25 cellular contexts compared by ENCODE assay signal in the genomic region with DNA sequence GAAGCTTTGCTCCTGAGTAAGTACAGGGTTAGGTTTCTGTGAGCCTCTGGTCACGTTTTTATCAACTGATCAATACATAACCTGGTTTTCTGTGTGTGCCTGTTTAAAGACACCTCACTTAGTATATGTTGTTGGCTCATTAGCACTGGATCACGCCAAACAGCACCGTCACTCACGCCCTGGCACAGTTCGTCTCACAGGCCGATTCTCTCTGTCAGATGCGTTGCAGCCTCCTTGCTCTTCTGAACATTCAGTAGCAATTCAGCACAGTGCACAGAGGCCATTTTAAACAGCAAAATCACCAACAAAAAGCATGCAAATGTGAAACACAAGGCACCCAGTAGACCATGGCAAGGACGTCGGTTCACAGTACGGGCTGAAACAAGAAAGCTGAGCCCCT.
"Had no signal": no experiment of that assay in that cellular context is flagged by ENCODE, and none has a peak within 500 bp of the region (broad histone marks: within the 10 kb centered on the region; RNA-seq: fewer than 3 reads in every experiment).

No MANE protein-coding gene starts in this region.

- H3K4me3 Mint-ChIP-seq: activated CD4-positive, alpha-beta memory T cell treated with anti-CD3 and anti-CD28 coated beads, Interleukin-2, amount 10 ng/mL, durations not matched to agents 7 days and 5 days; activated CD4-positive, alpha-beta T cell treated with anti-CD3 and anti-CD28 coated beads, Interleukin-2, amount 10 ng/mL, durations not matched to agents 7 days and 5 days; activated naive CD4-positive, alpha-beta T cell treated with anti-CD3 and anti-CD28 coated beads for 36 hours; activated naive CD8-positive, alpha-beta T cell treated with anti-CD3 and anti-CD28 coated beads, Interleukin-2, amount 10 ng/mL, durations not matched to agents 7 days and 5 days; activated T-cell treated with anti-CD3 and anti-CD28 coated beads, Interleukin-2, amount 50 U/mL, for 4 hours; activated T-helper 17 cell treated with anti-CD3 and anti-CD28 coated beads, Interleukin-2, amount 50 U/mL, for 72 hours; brain; dendritic cell treated with granulocyte-macrophage colony-stimulating factor and Interleukin-4, amounts not matched to agents 40 ng/mL and 50 ng/mL, for 4 days; endodermal cell; WTC11 had no signal

- DNase-seq: activated CD4-positive, alpha-beta memory T cell treated with anti-CD3 and anti-CD28 coated beads, Interleukin-2, amount 10 ng/mL, durations not matched to agents 7 days and 5 days; activated CD4-positive, alpha-beta T cell treated with anti-CD3 and anti-CD28 coated beads for 1 hour; activated CD4-positive, alpha-beta T cell treated with anti-CD3 and anti-CD28 coated beads for 4 hours; activated CD4-positive, alpha-beta T cell treated with anti-CD3 and anti-CD28 coated beads, Interleukin-2, amount 10 ng/mL, durations not matched to agents 7 days and 5 days; activated CD4-positive, alpha-beta T cell treated with anti-CD3 and anti-CD28 coated beads, Interleukin-2, amount 50 U/mL, for 4 hours; activated CD8-positive, alpha-beta memory T cell treated with anti-CD3 and anti-CD28 coated beads, Interleukin-2, amount 50 U/mL, for 48 hours; activated effector memory CD4-positive, alpha-beta T cell treated with Interleukin-2 at 50 U/mL for 16 hours; activated gamma-delta T cell treated with Interleukin-2 at 50 U/mL for 16 hours; activated naive CD4-positive, alpha-beta T cell treated with anti-CD3 and anti-CD28 coated beads for 36 hours; activated naive CD8-positive, alpha-beta T cell treated with anti-CD3 and anti-CD28 coated beads, Interleukin-2, amount 10 ng/mL, durations not matched to agents 7 days and 5 days; activated T-cell treated with anti-CD3 and anti-CD28 coated beads for 4 hours; activated T-cell treated with anti-CD3 and anti-CD28 coated beads, Interleukin-2, amount 50 U/mL, for 4 hours; central memory CD4-positive, alpha-beta T cell; dorsolateral prefrontal cortex; effector memory CD4-positive, alpha-beta T cell; endodermal cell; foreskin fibroblast; head of caudate nucleus; T-helper 2 cell had no signal

- H3K27ac Mint-ChIP-seq: activated CD4-positive, alpha-beta memory T cell treated with anti-CD3 and anti-CD28 coated beads, Interleukin-2, amount 10 ng/mL, durations not matched to agents 7 days and 5 days; activated CD4-positive, alpha-beta T cell treated with anti-CD3 and anti-CD28 coated beads, Interleukin-2, amount 10 ng/mL, durations not matched to agents 7 days and 5 days; activated naive CD4-positive, alpha-beta T cell treated with anti-CD3 and anti-CD28 coated beads for 36 hours; activated naive CD8-positive, alpha-beta T cell treated with anti-CD3 and anti-CD28 coated beads, Interleukin-2, amount 10 ng/mL, durations not matched to agents 7 days and 5 days; activated T-helper 17 cell treated with anti-CD3 and anti-CD28 coated beads, Interleukin-2, amount 50 U/mL, for 72 hours; brain; dendritic cell treated with granulocyte-macrophage colony-stimulating factor and Interleukin-4, amounts not matched to agents 40 ng/mL and 50 ng/mL, for 4 days; endodermal cell; WTC11 had no signal

- H3K9me3 Mint-ChIP-seq: activated CD4-positive, alpha-beta memory T cell treated with anti-CD3 and anti-CD28 coated beads, Interleukin-2, amount 10 ng/mL, durations not matched to agents 7 days and 5 days; activated CD4-positive, alpha-beta T cell treated with anti-CD3 and anti-CD28 coated beads, Interleukin-2, amount 10 ng/mL, durations not matched to agents 7 days and 5 days; activated naive CD4-positive, alpha-beta T cell treated with anti-CD3 and anti-CD28 coated beads for 36 hours; activated naive CD4-positive, alpha-beta T cell treated with anti-CD3 and anti-CD28 coated beads, Interleukin-2, amount 50 U/mL, for 72 hours; activated naive CD8-positive, alpha-beta T cell treated with anti-CD3 and anti-CD28 coated beads, Interleukin-2, amount 10 ng/mL, durations not matched to agents 7 days and 5 days; activated T-cell treated with anti-CD3 and anti-CD28 coated beads, Interleukin-2, amount 50 U/mL, for 4 hours; activated T-helper 17 cell treated with anti-CD3 and anti-CD28 coated beads, Interleukin-2, amount 50 U/mL, for 72 hours; dendritic cell treated with granulocyte-macrophage colony-stimulating factor and Interleukin-4, amounts not matched to agents 40 ng/mL and 50 ng/mL, for 4 days; WTC11 had no signal

- H3K27me3 Mint-ChIP-seq: activated CD4-positive, alpha-beta memory T cell treated with anti-CD3 and anti-CD28 coated beads, Interleukin-2, amount 10 ng/mL, durations not matched to agents 7 days and 5 days; activated CD4-positive, alpha-beta T cell treated with anti-CD3 and anti-CD28 coated beads, Interleukin-2, amount 10 ng/mL, durations not matched to agents 7 days and 5 days; activated T-helper 17 cell treated with anti-CD3 and anti-CD28 coated beads, Interleukin-2, amount 50 U/mL, for 72 hours had no signal

- ATAC-seq: activated naive CD4-positive, alpha-beta T cell treated with anti-CD3 and anti-CD28 coated beads, Interleukin-2, amount 50 U/mL, for 72 hours; activated T-cell treated with anti-CD3 and anti-CD28 coated beads, Interleukin-2, amount 50 U/mL, for 4 hours; activated T-helper 17 cell treated with anti-CD3 and anti-CD28 coated beads, Interleukin-2, amount 50 U/mL, for 72 hours; esophagus mucosa; WTC11 had no signal

- H3K36me3 Mint-ChIP-seq: activated naive CD4-positive, alpha-beta T cell treated with anti-CD3 and anti-CD28 coated beads, Interleukin-2, amount 50 U/mL, for 72 hours; activated naive CD8-positive, alpha-beta T cell treated with anti-CD3 and anti-CD28 coated beads, Interleukin-2, amount 10 ng/mL, durations not matched to agents 7 days and 5 days; brain; WTC11 had no signal

- H3K4me1 Mint-ChIP-seq: activated CD4-positive, alpha-beta memory T cell treated with anti-CD3 and anti-CD28 coated beads, Interleukin-2, amount 10 ng/mL, durations not matched to agents 7 days and 5 days; activated CD4-positive, alpha-beta T cell treated with anti-CD3 and anti-CD28 coated beads, Interleukin-2, amount 10 ng/mL, durations not matched to agents 7 days and 5 days; activated naive CD8-positive, alpha-beta T cell treated with anti-CD3 and anti-CD28 coated beads, Interleukin-2, amount 10 ng/mL, durations not matched to agents 7 days and 5 days; activated T-helper 17 cell treated with anti-CD3 and anti-CD28 coated beads, Interleukin-2, amount 50 U/mL, for 72 hours; WTC11 had no signal
